ENCODE assay signal across 10 cellular contexts in genomic region chr12:6222009-6222702, GRCh38. TPM values are rescaled to one million over a fixed set of nuclear protein-coding genes. Genes with fewer than 3 reads are reported as not detected.
A peak's percentile ranks its signal among the peaks of the same experiment; 100 is the strongest.
DNase-seq lines count a peak whose midpoint lies in the region; ATAC-seq and TF ChIP-seq lines count a peak whose summit lies in the region.
"Had no signal": no experiment of that assay in that cellular context is flagged by ENCODE, and none has a peak within 500 bp of the region (broad histone marks: within the 10 kb centered on the region; RNA-seq: fewer than 3 reads in every experiment).

No MANE protein-coding gene starts in this region.

- CTCF ChIA-PET in mammary epithelial cell (lab: Charles Lee; ENCODE audit: low non-redundant PET): no interaction called here

- peak; percentile 6 for ATAC-seq in lung (ENCODE audit: insufficient read depth, low FRiP score)
- ATAC-seq in HG03039 (IDR thresholded peaks at IDR 0.05; ENCODE audit: unreplicated experiment): no peak
- no peak for ATAC-seq in GM19455 (IDR thresholded peaks at IDR 0.05; ENCODE audit: unreplicated experiment)
- ATAC-seq in GM19467 (IDR thresholded peaks at IDR 0.05; ENCODE audit: unreplicated experiment): no peak

- peaks cover 83% of the 10 kb centered on the region for H3K4me1 ChIP-seq in mammary epithelial cell (ENCODE audit: insufficient read depth, low read length)
- peaks cover 14 to 23% of the 10 kb centered on the region in 2 donors for H3K4me1 ChIP-seq in lung (ENCODE audit: control insufficient read depth in 2 of 2, insufficient read depth in 2 of 2, low read length in 2 of 2)
- H3K4me1 ChIP-seq in stomach smooth muscle (ENCODE audit: control insufficient read depth, insufficient read depth, low read length): peaks cover 93% of the 10 kb centered on the region
- peaks cover 19% of the 10 kb centered on the region for H3K4me1 ChIP-seq in testis

- H3K27ac ChIP-seq in mammary epithelial cell (ENCODE audit: insufficient read depth, low read depth, low read length) (peak overlapping the region; percentile 58), lung (ENCODE audit: low read depth in 1 of 2, low read length in 1 of 2) (peak overlapping the region in 1 of 2 donors; percentile 80), stomach smooth muscle (ENCODE audit: low read length) (peak overlapping the region; percentile 98), testis (no peak overlapping the region)

- H3K36me3 ChIP-seq in mammary epithelial cell (ENCODE audit: insufficient read depth, low read length): peaks cover 6% of the 10 kb centered on the region
- H3K36me3 ChIP-seq in lung (ENCODE audit: control insufficient read depth in 2 of 2, insufficient read depth in 2 of 2, low read length in 2 of 2): peaks cover 0 to 9% of the 10 kb centered on the region in 2 donors
- peaks cover 9 to 10% of the 10 kb centered on the region in 2 donors for H3K36me3 ChIP-seq in stomach smooth muscle (ENCODE audit: control insufficient read depth in 2 of 2, insufficient read depth in 2 of 2, low read length in 2 of 2)
- no peaks in the 10 kb centered on the region for H3K36me3 ChIP-seq in testis (ENCODE audit: low read depth, missing control alignments)

- H3K4me3 ChIP-seq in mammary epithelial cell (replicated peaks in 1 of 3; ENCODE audit: insufficient read depth in 1 of 3, low read depth in 2 of 3, low read length in 3 of 3): no peak overlapping the region
- no peak overlapping the region for H3K4me3 ChIP-seq in lung
- H3K4me3 ChIP-seq in stomach smooth muscle (ENCODE audit: low read length in 2 of 2): peak overlapping the region in 1 of 2 donors; percentile 15
- no peak overlapping the region for H3K4me3 ChIP-seq in testis

- TF ChIP-seq CTCF in mammary epithelial cell (conservative IDR thresholded peaks at IDR 0.05 in 1 of 2, IDR thresholded peaks at IDR 0.05 in 1 of 2; ENCODE audit: extremely low read depth in 1 of 2, insufficient read depth in 1 of 2, low read depth in 1 of 2, low read length in 2 of 2) (no peak), lung (IDR thresholded peaks at IDR 0.05; ENCODE audit: control extremely low read depth, extremely low read depth) (no peak), testis (IDR thresholded peaks at IDR 0.05) (no peak)

- peaks cover 91% of the 10 kb centered on the region for H3K79me2 ChIP-seq in mammary epithelial cell (ENCODE audit: insufficient read depth, low read length)

- in situ Hi-C loops in mammary epithelial cell (cut with MboI; ENCODE audit: low sequenced_read_pairs in 2 of 2): no loop called here

- no peaks in the 10 kb centered on the region for H3K9me3 ChIP-seq in mammary epithelial cell (replicated peaks; ENCODE audit: insufficient read depth, low read length)
- H3K9me3 ChIP-seq in lung (ENCODE audit: control insufficient read depth in 2 of 2, insufficient read depth in 1 of 2, low read length in 1 of 2): no peaks in the 10 kb centered on the region
- no peaks in the 10 kb centered on the region for H3K9me3 ChIP-seq in stomach smooth muscle (ENCODE audit: control insufficient read depth in 2 of 2, low read length in 2 of 2)
- no peaks in the 10 kb centered on the region for H3K9me3 ChIP-seq in testis

- TF ChIP-seq POLR2A in testis (IDR thresholded peaks at IDR 0.05): no peak

- no peaks in the 10 kb centered on the region for H4K20me1 ChIP-seq in mammary epithelial cell (ENCODE audit: insufficient read depth, low read length)

- dilution Hi-C loops in mammary epithelial cell (cut with HindIII; ENCODE audit: low sequenced_read_pairs): no loop called here

- intact Hi-C loops in mammary epithelial cell (cut with micrococcal nuclease): no loop called here
- intact Hi-C loops in testis (cut with DNase I; ENCODE audit: low total_unique reads): no loop called here

- peak; percentile 84 for DNase-seq in M059J (ENCODE audit: low read depth)
- DNase-seq in mammary epithelial cell: no peak
- DNase-seq in lung (ENCODE audit: low spot score): no peak
- no peak for DNase-seq in testis
- DNase-seq: islet precursor cell, NCI-H1048 had no signal

- H3K9ac ChIP-seq in mammary epithelial cell (ENCODE audit: insufficient read depth, low read length) (no peak overlapping the region), stomach smooth muscle (ENCODE audit: low read length in 2 of 2) (peak overlapping the region in 1 of 2 donors; percentile 4)

- H2AFZ ChIP-seq in mammary epithelial cell (ENCODE audit: low read depth, low read length): no peak overlapping the region

- H3K4me2 ChIP-seq in mammary epithelial cell (ENCODE audit: insufficient read depth, low read depth, low read length): no peak overlapping the region

- WGBS in mammary epithelial cell (ENCODE audit: low coverage, missing lambda C conversion rate): 85% methylated on average over 7 of the region's 14 CpGs
- WGBS in lung, 2 donors: 58 to 78% methylated on average over 14 of the region's 14 CpGs
- 84% methylated on average over 14 of the region's 14 CpGs for WGBS in testis, 2 donors

- BruUV-seq in mammary epithelial cell (replicated peaks; lab: Mats Ljungman, UMichigan): no TSS peak

- no peaks in the 10 kb centered on the region for H3K27me3 ChIP-seq in mammary epithelial cell (ENCODE audit: insufficient read depth, low read length)
- H3K27me3 ChIP-seq in lung (ENCODE audit: control insufficient read depth, insufficient read depth): no peaks in the 10 kb centered on the region
- no peaks in the 10 kb centered on the region for H3K27me3 ChIP-seq in stomach smooth muscle (ENCODE audit: control insufficient read depth in 1 of 2, insufficient read depth in 2 of 2, low read length in 2 of 2)
- H3K27me3 ChIP-seq in testis: no peaks in the 10 kb centered on the region

RNA-seq across cellular contexts. Expression of gene CD9, which starts 22.0 kb away (rescaled TPM):
- total RNA-seq in M059J (2014; rRNA removed; shearing (Covaris generic)): 72.4 and 86.2 TPM in 2 replicates
- total RNA-seq in mammary epithelial cell (100 to 1,000 TPM; 351 to 470 TPM), lung (100 to 1,000 TPM; 240 to 406 TPM), testis (10 to 100 TPM; 31.2 to 53.1 TPM)
- polyA plus RNA-seq in mammary epithelial cell (775 TPM), lung (100 to 1,000 TPM; 352 to 425 TPM), testis (ENCODE audit: insufficient read depth, low read depth, low replicate concordance) (94.2 TPM)
- 463 TPM for polyA minus RNA-seq in mammary epithelial cell

Comparison
In these comparisons a context has a peak if more than half of its experiments do, and no peak if none do; other contexts are left out.
1. H3K27ac ChIP-seq: peak in mammary epithelial cell (single experiment) and stomach smooth muscle (single experiment); none in testis (0 of 2).